In genomic region chr14:96584199-96584906, GRCh38 we compare ENCODE assay signal across 8 cellular contexts.
DNase-seq lines count a peak whose midpoint lies in the region; ATAC-seq and TF ChIP-seq lines count a peak whose summit lies in the region.

No MANE protein-coding gene starts in this region.

- peak; percentile 31 for ATAC-seq in CD8-positive, alpha-beta T cell
- ATAC-seq in GM18867 (IDR thresholded peaks at IDR 0.05; ENCODE audit: unreplicated experiment) (peak; percentile 62), HG03442 (IDR thresholded peaks at IDR 0.05; ENCODE audit: unreplicated experiment) (peak; percentile 64)

- TF ChIP-seq CTCF in CD8-positive, alpha-beta T cell (IDR thresholded peaks at IDR 0.05) = no peak
- TF ChIP-seq CTCF in breast epithelium (IDR thresholded peaks at IDR 0.05) (peak in 2 of 3 donors; percentile 39 to 44), ascending aorta (IDR thresholded peaks at IDR 0.05) (no peak)

- H3K4me3 ChIP-seq in CD8-positive, alpha-beta T cell (ENCODE audit: low read depth, low read length) = no peak overlapping the region
- H3K4me3 ChIP-seq in breast epithelium = no peak overlapping the region
- H3K4me3 ChIP-seq in ascending aorta = no peak overlapping the region

- H3K27me3 ChIP-seq in CD8-positive, alpha-beta T cell (ENCODE audit: insufficient read depth, low read length) = peaks cover 2% of the 10 kb centered on the region
- H3K27me3 ChIP-seq in breast epithelium = peaks cover 0 to 27% of the 10 kb centered on the region in 2 donors
- H3K27me3 ChIP-seq in ascending aorta = no peaks in the 10 kb centered on the region

- peaks cover 17% of the 10 kb centered on the region for H3K27me3 Mint-ChIP-seq in CD8-positive, alpha-beta T cell (ENCODE audit: low read depth)

- POLR2A ChIA-PET in CD8-positive, alpha-beta T cell (lab: Charles Lee) = no interaction called here

- CTCF ChIA-PET in CD8-positive, alpha-beta T cell (lab: Charles Lee) = no interaction called here

- intact Hi-C loops in CD8-positive, alpha-beta T cell (cut with DNase I, micrococcal nuclease) = no loop called here
- intact Hi-C loops in breast epithelium (cut with DNase I; ENCODE audit: low total_unique reads) (no loop called here), ascending aorta (cut with DNase I) (no loop called here)

- no peaks in the 10 kb centered on the region for H3K36me3 Mint-ChIP-seq in CD8-positive, alpha-beta T cell

- no peaks in the 10 kb centered on the region for H3K4me1 ChIP-seq in CD8-positive, alpha-beta T cell (ENCODE audit: insufficient read depth, low read length)
- no peaks in the 10 kb centered on the region for H3K4me1 ChIP-seq in breast epithelium
- H3K4me1 ChIP-seq in ascending aorta = no peaks in the 10 kb centered on the region

- H3K4me3 Mint-ChIP-seq in CD8-positive, alpha-beta T cell = no peak overlapping the region

- DNase-seq in CD8-positive, alpha-beta T cell = peak in 4 of 7 experiments; percentile 4 to 51 (median 18)
- peak; percentile 83 for DNase-seq in OCI-M1 (lab: John Stamatoyannopoulos, UW)
- DNase-seq in breast epithelium (ENCODE audit: low spot score in 2 of 2) = no peak
- peak; percentile 22 to 77 for DNase-seq in lung microvascular endothelial cell (ENCODE audit: low read depth in 2 of 2)
- no peak for DNase-seq in NCI-H1105 treated with DMSO at 0.1 percent for 48 hours (lab: John Stamatoyannopoulos, UW)
- DNase-seq in ascending aorta (ENCODE audit: low spot score in 2 of 2) = no peak

- no peaks in the 10 kb centered on the region for H3K9me3 ChIP-seq in CD8-positive, alpha-beta T cell (ENCODE audit: low read length)
- no peaks in the 10 kb centered on the region for H3K9me3 ChIP-seq in breast epithelium
- no peaks in the 10 kb centered on the region for H3K9me3 ChIP-seq in ascending aorta

- H3K4me1 Mint-ChIP-seq in CD8-positive, alpha-beta T cell (ENCODE audit: low read depth) = peaks cover 9% of the 10 kb centered on the region

- no peak for TF ChIP-seq POLR2A in breast epithelium (IDR thresholded peaks at IDR 0.05)

- H3K27ac Mint-ChIP-seq in CD8-positive, alpha-beta T cell = no peak overlapping the region

- no peaks in the 10 kb centered on the region for H3K9me3 Mint-ChIP-seq in CD8-positive, alpha-beta T cell

- no peak overlapping the region for H3K27ac ChIP-seq in CD8-positive, alpha-beta T cell (ENCODE audit: low read depth, low read length)
- H3K27ac ChIP-seq in breast epithelium = no peak overlapping the region
- no peak overlapping the region for H3K27ac ChIP-seq in ascending aorta

- H3K36me3 ChIP-seq in CD8-positive, alpha-beta T cell (ENCODE audit: insufficient read depth, low read length) = no peaks in the 10 kb centered on the region
- no peaks in the 10 kb centered on the region for H3K36me3 ChIP-seq in breast epithelium
- no peaks in the 10 kb centered on the region for H3K36me3 ChIP-seq in ascending aorta

Comparison
In these comparisons a context has a peak if more than half of its experiments do, and no peak if none do; other contexts are left out.
1. DNase-seq: peak in CD8-positive, alpha-beta T cell (4 of 7), OCI-M1 (single experiment) and lung microvascular endothelial cell (2 of 2); none in breast epithelium (0 of 2), NCI-H1105 treated with DMSO at 0.1 percent for 48 hours (single experiment) and ascending aorta (0 of 2).
2. CTCF ChIP-seq: peak in breast epithelium (2 of 3); none in CD8-positive, alpha-beta T cell (single experiment) and ascending aorta (0 of 3).
3. Peak in every context shown above with its lines, with median percentiles within 50 percentile points of each other: ATAC-seq.